ENCODE assay signal across 9 cellular contexts in genomic region chr10:117541909-117542705, GRCh38. TPM values are rescaled to one million over a fixed set of nuclear protein-coding genes. Genes with fewer than 3 reads are reported as not detected.
DNase-seq lines count a peak whose midpoint lies in the region; ATAC-seq and TF ChIP-seq lines count a peak whose summit lies in the region.
"Had no signal": no experiment of that assay in that cellular context is flagged by ENCODE, and none has a peak within 500 bp of the region (broad histone marks: within the 10 kb centered on the region; RNA-seq: fewer than 3 reads in every experiment).

No MANE protein-coding gene starts in this region.

- H3K4me3 ChIP-seq in mucosa of descending colon: no peak overlapping the region

- DNase-seq in DMS 273 treated with DMSO at 0.1 percent for 48 hours (lab: John Stamatoyannopoulos, UW) (peak; percentile 84), NCI-H1436 treated with DMSO at 0.1 percent for 48 hours (lab: John Stamatoyannopoulos, UW) (peak; percentile 89), ecto neural progenitor cell (ENCODE audit: low spot score) (peak; percentile 92), mucosa of descending colon (peak in 1 of 3 donors; percentile 54)

- H3K4me1 ChIP-seq in mucosa of descending colon (ENCODE audit: low read depth): peaks cover 25% of the 10 kb centered on the region

- TF ChIP-seq CTCF in mucosa of descending colon (IDR thresholded peaks at IDR 0.05): no peak

- no peaks in the 10 kb centered on the region for H3K36me3 ChIP-seq in mucosa of descending colon (ENCODE audit: low read depth)

- peak; percentile 14 for ATAC-seq in mucosa of descending colon
- no peak for ATAC-seq in HG03439 (IDR thresholded peaks at IDR 0.05; ENCODE audit: unreplicated experiment)
- no peak for ATAC-seq in HG02678 (IDR thresholded peaks at IDR 0.05; ENCODE audit: unreplicated experiment)
- ATAC-seq in GM21528 (IDR thresholded peaks at IDR 0.05; ENCODE audit: low FRiP score, unreplicated experiment): no peak
- no peak for ATAC-seq in HG02840 (IDR thresholded peaks at IDR 0.05; ENCODE audit: low FRiP score, unreplicated experiment)

- no peaks in the 10 kb centered on the region for H3K9me3 ChIP-seq in mucosa of descending colon

- intact Hi-C loops in mucosa of descending colon (cut with DNase I, micrococcal nuclease): no loop called here

RNA-seq across cellular contexts. Expression of gene EMX2, which starts 0.4 kb away (rescaled TPM):
- total RNA-seq in mucosa of descending colon: not detected
- total RNA-seq: lung microvascular endothelial cell had no signal
